ENCODE assay signal across 21 cellular contexts in the genomic region with DNA sequence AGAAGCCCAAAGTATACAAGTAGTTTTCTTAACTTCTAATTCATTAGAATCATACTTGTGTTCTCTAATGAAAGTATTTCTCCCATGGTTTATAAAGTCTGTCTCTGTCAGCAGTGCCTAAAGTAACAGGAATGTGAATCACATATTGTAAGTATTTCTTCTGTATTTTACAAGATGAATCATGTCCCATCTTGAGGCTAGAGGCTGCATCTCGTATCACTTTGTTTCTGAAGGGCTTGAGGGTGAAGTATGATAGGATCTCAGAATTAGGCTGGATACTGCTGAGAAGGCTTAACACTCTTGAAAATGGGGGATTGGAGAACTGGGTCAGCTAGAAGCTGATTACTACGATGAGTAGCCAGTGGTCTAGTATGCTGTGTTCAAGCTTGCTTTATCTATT.
A peak's percentile ranks its signal among the peaks of the same experiment; 100 is the strongest.
DNase-seq lines count a peak whose midpoint lies in the region; TF ChIP-seq lines count a peak whose summit lies in the region.
"Had no signal": no experiment of that assay in that cellular context is flagged by ENCODE, and none has a peak within 500 bp of the region (broad histone marks: within the 10 kb centered on the region; RNA-seq: fewer than 3 reads in every experiment).

No MANE protein-coding gene starts in this region.

- no peaks in the 10 kb centered on the region for H3K9me2 ChIP-seq in SK-N-SH

- H3K27ac ChIP-seq in mammary epithelial cell (ENCODE audit: insufficient read depth, low read depth, low read length), result peak overlapping the region; percentile 10
- H3K27ac ChIP-seq in SK-N-SH (ENCODE audit: low read depth in 2 of 2, low read length in 1 of 2), result peak overlapping the region in 1 of 2 experiments; percentile 65; a peak in 2 of 4 replicates
- H3K27ac ChIP-seq: 22Rv1, ascending aorta, heart left ventricle, upper lobe of left lung had no signal

- DNase-seq in mammary epithelial cell (peak; percentile 75), MCF 10A (ENCODE audit: unreplicated experiment) (no peak), SK-N-SH (no peak), foreskin fibroblast (peak; percentile 57 to 73), endothelial cell (ENCODE audit: low spot score) (no peak), HuH-7 (ENCODE audit: low spot score) (no peak), NCI-H146 (lab: John Stamatoyannopoulos, UW) (no peak), iPS-NIHi11 (ENCODE audit: low spot score) (no peak)
- DNase-seq: activated CD4-positive, alpha-beta T cell treated with anti-CD3 and anti-CD28 coated beads for 4 hours; activated CD8-positive, alpha-beta memory T cell treated with anti-CD3 and anti-CD28 coated beads, Interleukin-2, amount 50 U/mL, for 4 hours; activated naive CD4-positive, alpha-beta T cell; CD4-positive, alpha-beta T cell; cortex of kidney; DND-41; heart left ventricle; islet precursor cell; nephron progenitor cell; stimulated activated naive CD4-positive, alpha-beta T cell treated with Interleukin-2 at 50 U/mL for 16 hours; upper lobe of left lung had no signal

- H3K9ac ChIP-seq in mammary epithelial cell (ENCODE audit: insufficient read depth, low read length), result no peak overlapping the region
- peak overlapping the region; percentile 14; the same call in 1 of the 2 replicates for H3K9ac ChIP-seq in SK-N-SH

- H2AFZ ChIP-seq in mammary epithelial cell (ENCODE audit: low read depth, low read length) (no peak overlapping the region), SK-N-SH (ENCODE audit: low read depth) (peak overlapping the region; percentile 25; the same call in 1 of the 2 replicates)

- H3K27ac Mint-ChIP-seq in MCF 10A (ENCODE audit: low read depth, unreplicated experiment), result no peak overlapping the region
- no peak overlapping the region for H3K27ac Mint-ChIP-seq in endothelial cell (ENCODE audit: unreplicated experiment)
- H3K27ac Mint-ChIP-seq: CD4-positive, alpha-beta T cell; nephron progenitor cell had no signal

- no peaks in the 10 kb centered on the region for H3K9me3 Mint-ChIP-seq in MCF 10A (ENCODE audit: unreplicated experiment)
- H3K9me3 Mint-ChIP-seq in endothelial cell (ENCODE audit: unreplicated experiment), result no peaks in the 10 kb centered on the region
- H3K9me3 Mint-ChIP-seq: CD4-positive, alpha-beta T cell had no signal

- POLR2A ChIA-PET in MCF 10A (lab: Yijun Ruan, JAX) (no interaction called here), SK-N-SH (lab: Yijun Ruan, JAX) (no interaction called here)

- peaks cover 9% of the 10 kb centered on the region for H3F3A ChIP-seq in SK-N-SH (replicated peaks; ENCODE audit: insufficient read depth)

- H3K4me2 ChIP-seq in mammary epithelial cell (ENCODE audit: insufficient read depth, low read depth, low read length) (peak overlapping the region; percentile 17), SK-N-SH (no peak overlapping the region)

- in situ Hi-C loops in mammary epithelial cell (cut with MboI; ENCODE audit: low sequenced_read_pairs in 2 of 2), result no loop called here

- no peaks in the 10 kb centered on the region for H3K79me2 ChIP-seq in mammary epithelial cell (ENCODE audit: insufficient read depth, low read length)
- no peaks in the 10 kb centered on the region for H3K79me2 ChIP-seq in SK-N-SH (ENCODE audit: insufficient read depth)

- H3K36me3 ChIP-seq in mammary epithelial cell (ENCODE audit: insufficient read depth, low read length), result no peaks in the 10 kb centered on the region
- peaks cover 0 to 4% of the 10 kb centered on the region in 2 experiments for H3K36me3 ChIP-seq in SK-N-SH (replicated peaks in 1 of 2; ENCODE audit: control insufficient read depth in 1 of 2, insufficient read depth in 2 of 2, low read length in 1 of 2)
- H3K36me3 ChIP-seq: ascending aorta, heart left ventricle, upper lobe of left lung had no signal

- H3K9me3 ChIP-seq in mammary epithelial cell (replicated peaks; ENCODE audit: insufficient read depth, low read length) (no peaks in the 10 kb centered on the region), SK-N-SH (peaks cover 7% of the 10 kb centered on the region; the same call in 1 of the 2 replicates)

- no peak for TF ChIP-seq RAD21 in SK-N-SH (IDR thresholded peaks at IDR 0.05; ENCODE audit: low read length)

- no peak for TF ChIP-seq EP300 in SK-N-SH (IDR thresholded peaks at IDR 0.05; ENCODE audit: borderline replicate concordance in 1 of 2, low read depth in 1 of 2, low read length in 1 of 2)

- H3K4me3 Mint-ChIP-seq in MCF 10A (ENCODE audit: unreplicated experiment) (no peak overlapping the region), endothelial cell (ENCODE audit: unreplicated experiment) (no peak overlapping the region)
- H3K4me3 Mint-ChIP-seq: CD4-positive, alpha-beta T cell; nephron progenitor cell had no signal

- H3K4me3 ChIP-seq in mammary epithelial cell (replicated peaks in 1 of 3; ENCODE audit: insufficient read depth in 1 of 3, low read depth in 2 of 3, low read length in 3 of 3) (no peak overlapping the region), SK-N-SH (ENCODE audit: low read depth in 2 of 2, low read length in 1 of 2) (no peak overlapping the region), foreskin fibroblast (ENCODE audit: low read depth in 1 of 2, low read length in 2 of 2) (no peak overlapping the region)
- H3K4me3 ChIP-seq: ascending aorta, heart left ventricle, upper lobe of left lung had no signal

- BruUV-seq in mammary epithelial cell (replicated peaks; lab: Mats Ljungman, UMichigan), result no TSS peak
- no TSS peak for BruUV-seq in MCF 10A (replicated peaks; lab: Mats Ljungman, UMichigan)

- peaks cover 19% of the 10 kb centered on the region for H3K4me1 ChIP-seq in mammary epithelial cell (ENCODE audit: insufficient read depth, low read length)
- peaks cover 0 to 3% of the 10 kb centered on the region in 2 experiments; a peak in 1 of 4 replicates for H3K4me1 ChIP-seq in SK-N-SH (ENCODE audit: control insufficient read depth in 1 of 2, insufficient read depth in 2 of 2, low read depth in 1 of 2, low read length in 1 of 2)
- H3K4me1 ChIP-seq: ascending aorta, heart left ventricle, upper lobe of left lung had no signal

- 14% methylated on average over 2 of the region's 2 CpGs for WGBS in mammary epithelial cell (ENCODE audit: low coverage, missing lambda C conversion rate)
- 41% methylated on average over 2 of the region's 2 CpGs for WGBS in SK-N-SH (ENCODE audit: low lambda C conversion rate)

- H3K36me3 Mint-ChIP-seq in MCF 10A (ENCODE audit: insufficient read depth, unreplicated experiment) (peaks cover 6% of the 10 kb centered on the region), endothelial cell (ENCODE audit: low read depth, unreplicated experiment) (no peaks in the 10 kb centered on the region)

- CTCF ChIA-PET in mammary epithelial cell (lab: Charles Lee; ENCODE audit: low non-redundant PET) (no interaction called here), MCF 10A (lab: Yijun Ruan, JAX) (interaction anchor here (0.6 to 1.5 kb wide), 5 partner anchors 8 to 737 kb away, joined by 3 to 6 read pairs (median 3); no protein-coding TSS in a partner anchor), SK-N-SH (lab: Yijun Ruan, JAX) (interaction anchor here (1.8 kb wide), 1 partner anchor 75 kb away, joined by 4 read pairs; no protein-coding TSS in a partner anchor)

- TF ChIP-seq CTCF in mammary epithelial cell (conservative IDR thresholded peaks at IDR 0.05 in 1 of 2, IDR thresholded peaks at IDR 0.05 in 1 of 2; ENCODE audit: extremely low read depth in 1 of 2, insufficient read depth in 1 of 2, low read depth in 1 of 2, low read length in 2 of 2) (no peak), MCF 10A (IDR thresholded peaks at IDR 0.05; ENCODE audit: unreplicated experiment) (no peak), SK-N-SH (IDR thresholded peaks at IDR 0.05) (no peak), foreskin fibroblast (IDR thresholded peaks at IDR 0.05; ENCODE audit: low read depth, low read length) (no peak), endothelial cell (IDR thresholded peaks at IDR 0.05; ENCODE audit: unreplicated experiment) (no peak)

- H3K4me1 Mint-ChIP-seq in MCF 10A (ENCODE audit: insufficient read depth, unreplicated experiment) (peaks cover 9% of the 10 kb centered on the region), endothelial cell (ENCODE audit: unreplicated experiment) (no peaks in the 10 kb centered on the region)

- intact Hi-C loops in mammary epithelial cell (cut with micrococcal nuclease) (no loop called here), MCF 10A (cut with micrococcal nuclease) (no loop called here)

- H3K27me3 Mint-ChIP-seq in MCF 10A (ENCODE audit: insufficient read depth, unreplicated experiment) (no peaks in the 10 kb centered on the region), endothelial cell (ENCODE audit: unreplicated experiment) (no peaks in the 10 kb centered on the region)

- dilution Hi-C loops in mammary epithelial cell (cut with HindIII; ENCODE audit: low sequenced_read_pairs), result no loop called here

- H3K27me3 ChIP-seq in mammary epithelial cell (ENCODE audit: insufficient read depth, low read length), result no peaks in the 10 kb centered on the region
- H3K27me3 ChIP-seq in SK-N-SH (ENCODE audit: insufficient read depth), result no peaks in the 10 kb centered on the region
- H3K27me3 ChIP-seq: ascending aorta, heart left ventricle, upper lobe of left lung had no signal

- H4K20me1 ChIP-seq in mammary epithelial cell (ENCODE audit: insufficient read depth, low read length) (no peaks in the 10 kb centered on the region), SK-N-SH (ENCODE audit: insufficient read depth) (no peaks in the 10 kb centered on the region)

TF ChIP-seq in SK-N-SH, 30 proteins besides CTCF, POLR2A, EP300 and RAD21:
- TF ChIP-seq FOSL2 (IDR thresholded peaks at IDR 0.05; ENCODE audit: borderline replicate concordance, low read depth), result peak; percentile 45; the same call in 1 of the 2 replicates
- TF ChIP-seq TCF12 (IDR thresholded peaks at IDR 0.05), result peak; percentile 21; the same call in 1 of the 2 replicates
- TF ChIP-seq POLR2AphosphoS5 (IDR thresholded peaks at IDR 0.05; ENCODE audit: low read depth, low read length), result no peak

Comparison
In these comparisons a context has a peak if more than half of its experiments do, and no peak if none do; other contexts are left out.
1. DNase-seq: peak in mammary epithelial cell (single experiment) and foreskin fibroblast (2 of 2); none in MCF 10A (single experiment), SK-N-SH (single experiment), endothelial cell (single experiment), HuH-7 (single experiment), NCI-H146 (single experiment) and iPS-NIHi11 (single experiment).